In genomic region chr16:57333402-57333801, GRCh38 we compare ENCODE assay signal across 31 cellular contexts. TPM values are rescaled to one million over a fixed set of nuclear protein-coding genes. Genes with fewer than 3 reads are reported as not detected.
"Had no signal": no experiment of that assay in that cellular context is flagged by ENCODE, and none has a peak within 500 bp of the region (broad histone marks: within the 10 kb centered on the region; RNA-seq: fewer than 3 reads in every experiment).

No MANE protein-coding gene starts in this region.

- H3K36me3 ChIP-seq: colonic mucosa, esophagus squamous epithelium, gastrocnemius medialis, heart right ventricle, left lung, lower lobe of right lung had no signal

- H3K9me3 Mint-ChIP-seq: dendritic cell treated with granulocyte-macrophage colony-stimulating factor and Interleukin-4, amounts not matched to agents 40 ng/mL and 50 ng/mL, for 4 days; effector memory CD8-positive, alpha-beta T cell had no signal

- H3K4me1 ChIP-seq: colonic mucosa, esophagus squamous epithelium, gastrocnemius medialis, left lung, lower lobe of right lung had no signal

- ATAC-seq: effector memory CD8-positive, alpha-beta T cell; esophagus mucosa; gastrocnemius medialis; heart right ventricle; left cardiac atrium; left lung; left ventricle myocardium superior; lower lobe of right lung; mucosa of descending colon had no signal

- FAIRE-seq: keratinocyte had no signal

- H3K27ac Mint-ChIP-seq: dendritic cell treated with granulocyte-macrophage colony-stimulating factor and Interleukin-4, amounts not matched to agents 40 ng/mL and 50 ng/mL, for 4 days; effector memory CD8-positive, alpha-beta T cell; endodermal cell; mesothelial cell of epicardium had no signal

- H3K27me3 ChIP-seq: colonic mucosa, esophagus squamous epithelium, left lung had no signal

- H3K9me3 ChIP-seq: colonic mucosa, gastrocnemius medialis had no signal

- H3K4me3 ChIP-seq: colonic mucosa, esophagus squamous epithelium, gastrocnemius medialis, heart right ventricle, left lung, lower lobe of right lung, mucosa of descending colon had no signal

- H3K4me3 Mint-ChIP-seq: dendritic cell treated with granulocyte-macrophage colony-stimulating factor and Interleukin-4, amounts not matched to agents 40 ng/mL and 50 ng/mL, for 4 days; effector memory CD8-positive, alpha-beta T cell; endodermal cell; mesothelial cell of epicardium had no signal

- DNase-seq: colonic mucosa; cortex of kidney; effector CD8-positive, alpha-beta T cell; effector memory CD8-positive, alpha-beta T cell; endodermal cell; erythroblast; esophagus squamous epithelium; foreskin fibroblast; foreskin melanocyte; gastrocnemius medialis; glutamatergic neuron; head of caudate nucleus; heart right ventricle; hippocampal formation; left cardiac atrium; left lung; left ventricle myocardium superior; lower lobe of right lung; mesenchymal stem cell; mucosa of descending colon had no signal

- H3K27ac ChIP-seq: colonic mucosa, epithelial cell of prostate, esophagus squamous epithelium, gastrocnemius medialis, heart right ventricle, left lung, lower lobe of right lung had no signal

- H3K4me1 Mint-ChIP-seq: endodermal cell, mesothelial cell of epicardium had no signal

- H3K36me3 Mint-ChIP-seq: mesothelial cell of epicardium had no signal

RNA-seq across cellular contexts. Expression of gene CCL22, which starts 25.2 kb away (rescaled TPM):
- total RNA-seq: dermis microvascular lymphatic vessel endothelial cell, endodermal cell, gastrocnemius medialis, glomerular endothelial cell, kidney epithelial cell, left ventricle myocardium superior, lung microvascular endothelial cell, mesenteric fat pad, mesothelial cell of epicardium, myocyte had no signal
- polyA plus RNA-seq: keratinocyte had no signal

RNA-seq across cellular contexts. Expression of gene CX3CL1, which starts 38.9 kb away (rescaled TPM):
- total RNA-seq: myocyte had no signal

RNA-seq across cellular contexts. Expression of gene PLLP, which starts 48.9 kb away (rescaled TPM):
- total RNA-seq: myocyte had no signal
